Comparison of ENCODE assay signal across 8 cellular contexts in genomic region chr6:134328792-134329191, GRCh38.
"Had no signal": no experiment of that assay in that cellular context is flagged by ENCODE, and none has a peak within 500 bp of the region (broad histone marks: within the 10 kb centered on the region; RNA-seq: fewer than 3 reads in every experiment).

No MANE protein-coding gene starts in this region.

- H3K9me3 ChIP-seq: HAP-1 had no signal

- H3K9ac ChIP-seq: KMS-11 had no signal

- H3K4me3 ChIP-seq: HAP-1 had no signal

- H3K4me1 ChIP-seq: HAP-1 had no signal

- DNase-seq: GOT3, H7, HFFc6, IMR-90, KBM-7 had no signal

- H3K36me3 ChIP-seq: HAP-1 had no signal

- H3K4me2 ChIP-seq: KMS-11 had no signal

- FAIRE-seq: HTR-8/SVneo had no signal

- H3K27ac ChIP-seq: KMS-11 had no signal
